19 cellular contexts compared by ENCODE assay signal in genomic region chr14:30551460-30551859, GRCh38. TPM values are rescaled to one million over a fixed set of nuclear protein-coding genes. Genes with fewer than 3 reads are reported as not detected.
A peak's percentile ranks its signal among the peaks of the same experiment; 100 is the strongest.
DNase-seq lines count a peak whose midpoint lies in the region; ATAC-seq, FAIRE-seq and TF ChIP-seq lines count a peak whose summit lies in the region.
"Had no signal": no experiment of that assay in that cellular context is flagged by ENCODE, and none has a peak within 500 bp of the region (broad histone marks: within the 10 kb centered on the region; RNA-seq: fewer than 3 reads in every experiment).

No MANE protein-coding gene starts in this region.

- WGBS in HepG2 (ENCODE audit: low lambda C conversion rate), result 4% methylated on average over 1 of the region's 1 CpG
- WGBS in right lobe of liver (ENCODE audit: insufficient coverage, low coverage, low lambda C conversion rate, missing lambda C conversion rate), result 43% methylated on average over 1 of the region's 1 CpG

- no peak for TF ChIP-seq POLR2A in HepG2 (IDR thresholded peaks at IDR 0.05; ENCODE audit: insufficient read depth in 1 of 2, low read depth in 2 of 2, low read length in 2 of 2)
- TF ChIP-seq POLR2A in right lobe of liver (IDR thresholded peaks at IDR 0.05), result no peak

- no TSS peak for BruUV-seq in HepG2 (replicated peaks; lab: Mats Ljungman, UMichigan)

- H3K36me3 Mint-ChIP-seq in astrocyte (ENCODE audit: low read depth, unreplicated experiment), result no peaks in the 10 kb centered on the region
- H3K36me3 Mint-ChIP-seq: activated naive CD4-positive, alpha-beta T cell treated with anti-CD3 and anti-CD28 coated beads, Interleukin-2, amount 10 ng/mL, durations not matched to agents 7 days and 5 days; CD4-positive, alpha-beta memory T cell had no signal

- H3K4me1 ChIP-seq in HepG2 (ENCODE audit: insufficient read depth, low read length) (peaks cover 20% of the 10 kb centered on the region), right lobe of liver (no peaks in the 10 kb centered on the region), astrocyte (ENCODE audit: insufficient read depth, low read length) (peaks cover 29% of the 10 kb centered on the region)
- H3K4me1 ChIP-seq: body of pancreas had no signal

- intact Hi-C loops in HepG2 (cut with micrococcal nuclease; ENCODE audit: unreplicated experiment), result loop anchor here (1.0 to 10.0 kb wide), 2 partner anchors 10 to 323 kb away; partner anchors contain the start of gene COCH
- intact Hi-C loops in right lobe of liver (cut with DNase I), result no loop called here

- no peak overlapping the region for H3K4me3 ChIP-seq in HepG2 (replicated peaks in 1 of 3; ENCODE audit: insufficient read depth in 1 of 3, low read depth in 2 of 3, low read length in 3 of 3)
- H3K4me3 ChIP-seq in right lobe of liver, result no peak overlapping the region
- H3K4me3 ChIP-seq in astrocyte (ENCODE audit: insufficient read depth, low read depth, low read length), result no peak overlapping the region
- H3K4me3 ChIP-seq: body of pancreas had no signal

- FAIRE-seq in HepG2 (lab: Jason Lieb, UNC) (no peak), astrocyte (lab: Jason Lieb, UNC) (peak; percentile 84)
- FAIRE-seq: GM12891 had no signal

- H3K9me3 ChIP-seq in HepG2 (ENCODE audit: low read length), result no peaks in the 10 kb centered on the region
- no peaks in the 10 kb centered on the region for H3K9me3 ChIP-seq in right lobe of liver
- H3K9me3 ChIP-seq in astrocyte (ENCODE audit: insufficient read depth, low read depth, low read length), result no peaks in the 10 kb centered on the region
- H3K9me3 ChIP-seq: body of pancreas had no signal

- H2AFZ ChIP-seq in HepG2 (ENCODE audit: low read length) (no peak overlapping the region), astrocyte (ENCODE audit: low read depth, low read length) (no peak overlapping the region)

- no peak overlapping the region for H3K9ac ChIP-seq in HepG2 (ENCODE audit: insufficient read depth, low read depth, low read length)
- no peak overlapping the region for H3K9ac ChIP-seq in astrocyte (ENCODE audit: low read length)

- peaks cover 27% of the 10 kb centered on the region for H3K4me1 Mint-ChIP-seq in astrocyte (ENCODE audit: low read depth, unreplicated experiment)
- H3K4me1 Mint-ChIP-seq: activated naive CD4-positive, alpha-beta T cell treated with anti-CD3 and anti-CD28 coated beads, Interleukin-2, amount 10 ng/mL, durations not matched to agents 7 days and 5 days; CD4-positive, alpha-beta memory T cell had no signal

- H3K4me2 ChIP-seq in HepG2 (ENCODE audit: low read depth, low read length), result no peak overlapping the region
- H3K4me2 ChIP-seq in astrocyte (ENCODE audit: low read length), result no peak overlapping the region

- peak overlapping the region; percentile 9 for H3K4me3 Mint-ChIP-seq in astrocyte (ENCODE audit: unreplicated experiment)
- H3K4me3 Mint-ChIP-seq: activated naive CD4-positive, alpha-beta T cell treated with anti-CD3 and anti-CD28 coated beads, Interleukin-2, amount 10 ng/mL, durations not matched to agents 7 days and 5 days; CD4-positive, alpha-beta memory T cell; H9; naive B cell had no signal

- H4K20me1 ChIP-seq in HepG2 (ENCODE audit: insufficient read depth, low read length), result no peaks in the 10 kb centered on the region
- no peaks in the 10 kb centered on the region for H4K20me1 ChIP-seq in astrocyte (ENCODE audit: insufficient read depth, low read length)

- no peaks in the 10 kb centered on the region for H3K27me3 Mint-ChIP-seq in astrocyte (ENCODE audit: low read depth, unreplicated experiment)

- ATAC-seq in HepG2 (peak; percentile 60), right lobe of liver (no peak), HG03439 (IDR thresholded peaks at IDR 0.05; ENCODE audit: unreplicated experiment) (no peak), esophagus mucosa (no peak)
- ATAC-seq: body of pancreas had no signal

- H3K27ac ChIP-seq in HepG2 (ENCODE audit: extremely low read length, insufficient read depth, low read length) (no peak overlapping the region), right lobe of liver (no peak overlapping the region), astrocyte (ENCODE audit: low read depth, low read length) (no peak overlapping the region)
- H3K27ac ChIP-seq: body of pancreas had no signal

- CTCF ChIA-PET in HepG2 (lab: Yijun Ruan, JAX; ENCODE audit: low intra/inter-chr PET ratio, low total read pairs), result no interaction called here

- POLR2A ChIA-PET in HepG2 (lab: Yijun Ruan, JAX), result no interaction called here

- in situ Hi-C loops in HepG2 (cut with HindIII; ENCODE audit: extremely low pct_ligation_motif_present, low pct_unique_long_range_greater_than_20kb), result no loop called here

- H3K36me3 ChIP-seq in HepG2 (replicated peaks in 1 of 2; ENCODE audit: control insufficient read depth in 1 of 2, insufficient read depth in 2 of 2, low read length in 2 of 2) (no peaks in the 10 kb centered on the region), right lobe of liver (no peaks in the 10 kb centered on the region), astrocyte (ENCODE audit: insufficient read depth, low read length) (no peaks in the 10 kb centered on the region)

- H3K27ac Mint-ChIP-seq in astrocyte (ENCODE audit: unreplicated experiment), result no peak overlapping the region
- H3K27ac Mint-ChIP-seq: activated naive CD4-positive, alpha-beta T cell treated with anti-CD3 and anti-CD28 coated beads, Interleukin-2, amount 10 ng/mL, durations not matched to agents 7 days and 5 days; CD4-positive, alpha-beta memory T cell; H9; naive B cell had no signal

- H3K27me3 ChIP-seq in HepG2 (ENCODE audit: control insufficient read depth in 1 of 2, insufficient read depth in 2 of 2, low read length in 2 of 2), result peaks cover 0 to 14% of the 10 kb centered on the region in 2 experiments; a peak in 1 of 5 replicates
- H3K27me3 ChIP-seq in right lobe of liver, result no peaks in the 10 kb centered on the region
- no peaks in the 10 kb centered on the region for H3K27me3 ChIP-seq in astrocyte (ENCODE audit: insufficient read depth, low read length)
- H3K27me3 ChIP-seq: body of pancreas had no signal

- no peak for TF ChIP-seq RAD21 in HepG2 (CRISPR knock-in tag; IDR thresholded peaks at IDR 0.05)

- H3K79me2 ChIP-seq in HepG2 (ENCODE audit: insufficient read depth, low read length) (no peaks in the 10 kb centered on the region), astrocyte (ENCODE audit: insufficient read depth, low read length) (no peaks in the 10 kb centered on the region)

- TF ChIP-seq CTCF in HepG2 (CRISPR knock-in tag; IDR thresholded peaks at IDR 0.05), result no peak
- no peak for TF ChIP-seq CTCF in right lobe of liver (IDR thresholded peaks at IDR 0.05)
- TF ChIP-seq CTCF in astrocyte (IDR thresholded peaks at IDR 0.05; ENCODE audit: insufficient read depth, low read depth, low read length), result no peak

- DNase-seq in HepG2 (ENCODE audit: low spot score) (peak; percentile 31), right lobe of liver (no peak), NCI-H2227 (lab: John Stamatoyannopoulos, UW; ENCODE audit: unreplicated experiment) (peak; percentile 35), astrocyte (ENCODE audit: low read depth) (no peak), renal cortical epithelial cell (ENCODE audit: low read depth) (peak; percentile 32), GM19238 (ENCODE audit: insufficient read length, low spot score) (no peak)
- DNase-seq: activated CD4-positive, alpha-beta T cell treated with anti-CD3 and anti-CD28 coated beads for 1 hour; activated naive CD4-positive, alpha-beta T cell treated with anti-CD3 and anti-CD28 coated beads, Interleukin-2, amount 10 ng/mL, durations not matched to agents 7 days and 5 days; body of pancreas; CD4-positive, alpha-beta memory T cell; H9; naive B cell; NK-92 treated with Interleukin-12 subunit alpha and Interleukin-12 subunit beta, amount 100 ng/mL, for 24 hours; posterior cingulate gyrus; Right ventricle myocardium superior; stimulated activated naive CD4-positive, alpha-beta T cell had no signal

- H3K9me3 Mint-ChIP-seq in astrocyte (ENCODE audit: unreplicated experiment), result peaks cover 2% of the 10 kb centered on the region
- H3K9me3 Mint-ChIP-seq: activated naive CD4-positive, alpha-beta T cell treated with anti-CD3 and anti-CD28 coated beads, Interleukin-2, amount 10 ng/mL, durations not matched to agents 7 days and 5 days had no signal

- TF ChIP-seq EP300 in HepG2 (IDR thresholded peaks at IDR 0.05; ENCODE audit: low read depth in 2 of 2, low read length in 2 of 2), result no peak
- TF ChIP-seq EP300 in HepG2 (CRISPR knock-in tag; IDR thresholded peaks at IDR 0.05; ENCODE audit: borderline replicate concordance), result no peak

TF ChIP-seq in HepG2, 621 proteins besides CTCF, POLR2A, EP300 and RAD21 (continues in another document):
- no peak for TF ChIP-seq HNRNPUL1 (IDR thresholded peaks at IDR 0.05; ENCODE audit: low read depth, low read length)

RNA-seq across cellular contexts. Expression of gene G2E3, which starts 7.5 kb away (rescaled TPM):
- total RNA-seq in HepG2 (2016; rRNA removed; fragmentation: Illumina TruSeq; extraction: Trizol) (63.0 and 90.7 TPM in 2 replicates), right lobe of liver (1 to 10 TPM; 3.0 to 6.4 (median 4.7) TPM), astrocyte (22.4 and 22.8 TPM in 2 replicates), renal cortical epithelial cell (25.2 and 33.6 TPM in 2 replicates), esophagus mucosa (9.6 TPM)
- 20.1 and 20.7 TPM in 2 replicates for total RNA-seq in HepG2 (2016; cell fraction: cytosol; rRNA removed; fragmentation: Illumina TruSeq; extraction: Trizol; ENCODE audit: low read depth)
- total RNA-seq in HepG2 (2016; cell fraction: insoluble cytoplasmic fraction; rRNA removed; fragmentation: Illumina TruSeq; extraction: Trizol), result 61.4 and 87.9 TPM in 2 replicates
- total RNA-seq in HepG2 (2016; cell fraction: membrane; rRNA removed; fragmentation: Illumina TruSeq; extraction: Trizol), result 27.9 and 35.1 TPM in 2 replicates
- 81.7 and 85.9 TPM in 2 replicates for total RNA-seq in HepG2 (2016; cell fraction: nucleus; rRNA removed; fragmentation: Illumina TruSeq; extraction: Trizol)
- polyA plus RNA-seq in HepG2 (2011; rRNA removed), result 13.8 and 22.8 TPM in 2 replicates
- polyA plus RNA-seq in HepG2 (2011; cell fraction: cytosol; rRNA removed), result 5.6 and 8.4 TPM in 2 replicates
- polyA plus RNA-seq in HepG2 (2011; cell fraction: nucleus; rRNA removed), result 11.7 and 14.1 TPM in 2 replicates
- 22.9 and 29.9 TPM in 2 replicates for polyA plus RNA-seq in HepG2 (2012)
- 2.5 and 2.9 TPM in 2 replicates for polyA plus RNA-seq in HepG2 (2016; cell fraction: cytosol; fragmentation: Illumina TruSeq; extraction: Trizol; ENCODE audit: low read depth)
- polyA plus RNA-seq in HepG2 (2016; cell fraction: insoluble cytoplasmic fraction; fragmentation: Illumina TruSeq; extraction: Trizol; ENCODE audit: low read depth), result 40.8 and 45.8 TPM in 2 replicates
- 5.2 and 7.8 TPM in 2 replicates for polyA plus RNA-seq in HepG2 (2016; cell fraction: membrane; fragmentation: Illumina TruSeq; extraction: Trizol; ENCODE audit: low read depth)
- polyA plus RNA-seq in HepG2 (2016; cell fraction: nucleus; fragmentation: Illumina TruSeq; extraction: Trizol; ENCODE audit: insufficient read depth, low read depth), result 71.9 and 74.2 TPM in 2 replicates
- polyA minus RNA-seq in HepG2 (2011; rRNA and poly(A)+ RNA removed; ENCODE audit: low replicate concordance), result 8.9 and 9.2 TPM in 2 replicates
- polyA minus RNA-seq in HepG2 (2011; cell fraction: cytosol; rRNA and poly(A)+ RNA removed), result 31.6 and 36.1 TPM in 2 replicates
- polyA minus RNA-seq in HepG2 (2011; cell fraction: nucleus; rRNA and poly(A)+ RNA removed), result 92.2 and 121 TPM in 2 replicates

Comparison
In these comparisons a context has a peak if more than half of its experiments do, and no peak if none do; other contexts are left out.
1. DNase-seq: peak in HepG2 (single experiment), NCI-H2227 (single experiment) and renal cortical epithelial cell (single experiment); none in right lobe of liver (0 of 3), astrocyte (single experiment) and GM19238 (single experiment).